In the genomic region with DNA sequence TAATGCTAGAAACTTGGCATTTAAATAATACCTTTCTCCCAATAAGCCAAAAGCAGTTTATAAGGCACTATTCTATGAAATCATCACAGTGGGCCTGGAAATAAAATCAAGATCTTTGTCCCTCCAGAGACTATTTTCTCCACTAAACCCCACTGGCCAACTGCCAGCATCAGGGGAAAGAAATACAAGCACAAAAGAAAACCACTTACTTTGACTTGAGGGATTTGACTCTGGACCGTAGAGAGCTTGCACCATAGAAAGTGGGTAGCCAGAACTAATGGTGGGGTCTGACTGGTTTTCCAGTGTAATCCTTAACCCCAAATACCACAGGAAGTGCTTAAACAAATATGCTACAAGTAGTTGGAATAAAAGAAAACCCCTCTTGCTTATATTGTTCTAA, we compare ENCODE assay signal across 17 cellular contexts.
DNase-seq lines count a peak whose midpoint lies in the region; ATAC-seq and TF ChIP-seq lines count a peak whose summit lies in the region.
"Had no signal": no experiment of that assay in that cellular context is flagged by ENCODE, and none has a peak within 500 bp of the region (broad histone marks: within the 10 kb centered on the region; RNA-seq: fewer than 3 reads in every experiment).

No MANE protein-coding gene starts in this region.

- no peak for TF ChIP-seq EP300 in neural cell (conservative IDR thresholded peaks at IDR 0.05; ENCODE audit: poor library complexity, severe bottlenecking)

- TF ChIP-seq POLR2A in heart left ventricle (IDR thresholded peaks at IDR 0.05) = no peak
- TF ChIP-seq POLR2A in lower leg skin (IDR thresholded peaks at IDR 0.05) = no peak

- no peaks in the 10 kb centered on the region for H3K4me1 ChIP-seq in right cardiac atrium (ENCODE audit: control insufficient read depth, insufficient read depth, low read length)
- H3K4me1 ChIP-seq in heart left ventricle = peaks cover 0 to 20% (median 0%) of the 10 kb centered on the region in 12 donors
- H3K4me1 ChIP-seq: SJSA1 had no signal

- H3K9me2 ChIP-seq in neural cell (ENCODE audit: insufficient read depth, low read length) = no peaks in the 10 kb centered on the region

- ATAC-seq in right cardiac atrium (no peak), heart left ventricle (no peak)

- H3K36me3 ChIP-seq in heart left ventricle (no peaks in the 10 kb centered on the region), neural cell (ENCODE audit: insufficient read depth, low read length) (no peaks in the 10 kb centered on the region)
- H3K36me3 ChIP-seq: SJSA1 had no signal

- H3K27ac ChIP-seq in right cardiac atrium (ENCODE audit: low read length) (no peak overlapping the region), heart left ventricle (no peak overlapping the region), neural cell (ENCODE audit: low read length) (peak overlapping the region; percentile 42)
- H3K27ac ChIP-seq: SJSA1 had no signal

- no peaks in the 10 kb centered on the region for H3F3A ChIP-seq in neural cell (ENCODE audit: insufficient read depth, low read length, poor library complexity, severe bottlenecking)

- TF ChIP-seq RAD21 in neural cell (conservative IDR thresholded peaks at IDR 0.05) = no peak

- TF ChIP-seq CTCF in heart left ventricle (IDR thresholded peaks at IDR 0.05) (no peak), neural cell (IDR thresholded peaks at IDR 0.05; ENCODE audit: poor library complexity, severe bottlenecking) (no peak), lower leg skin (IDR thresholded peaks at IDR 0.05) (no peak)

- intact Hi-C loops in right cardiac atrium (cut with DNase I) (no loop called here), heart left ventricle (cut with DNase I) (no loop called here), lower leg skin (cut with DNase I; ENCODE audit: low total_unique reads) (no loop called here)

- H3K27me3 ChIP-seq in right cardiac atrium (ENCODE audit: control insufficient read depth, insufficient read depth) (no peaks in the 10 kb centered on the region), heart left ventricle (no peaks in the 10 kb centered on the region), neural cell (ENCODE audit: insufficient read depth, low read depth, low read length) (no peaks in the 10 kb centered on the region)
- H3K27me3 ChIP-seq: SJSA1 had no signal

- no peak overlapping the region for H3K9ac ChIP-seq in neural cell (ENCODE audit: low read length)

- H3K4me2 ChIP-seq in neural cell (ENCODE audit: low read length) = no peak overlapping the region

- 41% methylated on average over 1 of the region's 1 CpG for WGBS in right cardiac atrium
- 52 to 63% (median 57%) methylated on average over 1 of the region's 1 CpG for WGBS in heart left ventricle, 4 donors
- 60 to 67% methylated on average over 1 of the region's 1 CpG for WGBS in lower leg skin, 2 donors

- no peak overlapping the region for H3K4me3 ChIP-seq in right cardiac atrium (ENCODE audit: low read length)
- no peak overlapping the region for H3K4me3 ChIP-seq in heart left ventricle
- no peak overlapping the region for H3K4me3 ChIP-seq in neural cell (ENCODE audit: low read length)
- H3K4me3 ChIP-seq in lower leg skin (ENCODE audit: low read depth, poor library complexity, severe bottlenecking) = no peak overlapping the region
- H3K4me3 ChIP-seq: SJSA1 had no signal

- H3K79me2 ChIP-seq in neural cell (replicated peaks; ENCODE audit: insufficient read depth, low read length) = peaks cover 32% of the 10 kb centered on the region

- H4K20me1 ChIP-seq in neural cell (ENCODE audit: insufficient read depth) = no peaks in the 10 kb centered on the region

- DNase-seq in right cardiac atrium = peak in 2 of 3 donors; percentile 13 to 67
- no peak for DNase-seq in heart left ventricle
- peak; percentile 75 for DNase-seq in astrocyte of the hippocampus (ENCODE audit: low read depth, low spot score)
- no peak for DNase-seq in lower leg skin (ENCODE audit: low spot score in 2 of 2)
- DNase-seq in Ammon's horn (ENCODE audit: low spot score) = no peak
- no peak for DNase-seq in NCI-H2171 treated with DMSO at 0.1 percent for 48 hours (lab: John Stamatoyannopoulos, UW)
- DNase-seq: AML-193; CD4-positive, alpha-beta T cell; GF-D8; H9; Karpas-422; NCI-H1436; NCI-H2081; NCI-H446; NCI-H82 had no signal

- H3K9me3 ChIP-seq in right cardiac atrium (ENCODE audit: control insufficient read depth, low read length) = no peaks in the 10 kb centered on the region
- H3K9me3 ChIP-seq in heart left ventricle = no peaks in the 10 kb centered on the region
- H3K9me3 ChIP-seq in neural cell (ENCODE audit: low read length) = no peaks in the 10 kb centered on the region
- H3K9me3 ChIP-seq: SJSA1 had no signal

- H2AFZ ChIP-seq in neural cell (ENCODE audit: low read depth, low read length) = no peak overlapping the region

TF ChIP-seq in neural cell, 6 proteins besides CTCF, POLR2A, EP300 and RAD21:
- no peak for TF ChIP-seq SMC3 (conservative IDR thresholded peaks at IDR 0.05; ENCODE audit: poor library complexity)
- no peak for TF ChIP-seq MXI1 (conservative IDR thresholded peaks at IDR 0.05; ENCODE audit: poor library complexity, severe bottlenecking)
- TF ChIP-seq, protein P1, sequence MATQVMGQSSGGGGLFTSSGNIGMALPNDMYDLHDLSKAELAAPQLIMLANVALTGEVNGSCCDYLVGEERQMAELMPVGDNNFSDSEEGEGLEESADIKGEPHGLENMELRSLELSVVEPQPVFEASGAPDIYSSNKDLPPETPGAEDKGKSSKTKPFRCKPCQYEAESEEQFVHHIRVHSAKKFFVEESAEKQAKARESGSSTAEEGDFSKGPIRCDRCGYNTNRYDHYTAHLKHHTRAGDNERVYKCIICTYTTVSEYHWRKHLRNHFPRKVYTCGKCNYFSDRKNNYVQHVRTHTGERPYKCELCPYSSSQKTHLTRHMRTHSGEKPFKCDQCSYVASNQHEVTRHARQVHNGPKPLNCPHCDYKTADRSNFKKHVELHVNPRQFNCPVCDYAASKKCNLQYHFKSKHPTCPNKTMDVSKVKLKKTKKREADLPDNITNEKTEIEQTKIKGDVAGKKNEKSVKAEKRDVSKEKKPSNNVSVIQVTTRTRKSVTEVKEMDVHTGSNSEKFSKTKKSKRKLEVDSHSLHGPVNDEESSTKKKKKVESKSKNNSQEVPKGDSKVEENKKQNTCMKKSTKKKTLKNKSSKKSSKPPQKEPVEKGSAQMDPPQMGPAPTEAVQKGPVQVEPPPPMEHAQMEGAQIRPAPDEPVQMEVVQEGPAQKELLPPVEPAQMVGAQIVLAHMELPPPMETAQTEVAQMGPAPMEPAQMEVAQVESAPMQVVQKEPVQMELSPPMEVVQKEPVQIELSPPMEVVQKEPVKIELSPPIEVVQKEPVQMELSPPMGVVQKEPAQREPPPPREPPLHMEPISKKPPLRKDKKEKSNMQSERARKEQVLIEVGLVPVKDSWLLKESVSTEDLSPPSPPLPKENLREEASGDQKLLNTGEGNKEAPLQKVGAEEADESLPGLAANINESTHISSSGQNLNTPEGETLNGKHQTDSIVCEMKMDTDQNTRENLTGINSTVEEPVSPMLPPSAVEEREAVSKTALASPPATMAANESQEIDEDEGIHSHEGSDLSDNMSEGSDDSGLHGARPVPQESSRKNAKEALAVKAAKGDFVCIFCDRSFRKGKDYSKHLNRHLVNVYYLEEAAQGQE (IDR thresholded peaks at IDR 0.05; ENCODE audit: borderline replicate concordance) = no peak
- TF ChIP-seq EZH2 (IDR thresholded peaks at IDR 0.05; ENCODE audit: borderline replicate concordance, insufficient read depth, low read length, poor library complexity, severe bottlenecking) = no peak
- TF ChIP-seq POLR2AphosphoS5 (IDR thresholded peaks at IDR 0.05) = no peak
- TF ChIP-seq TAF1 (IDR thresholded peaks at IDR 0.05; ENCODE audit: low read depth) = no peak

Comparison
In these comparisons a context has a peak if more than half of its experiments do, and no peak if none do; other contexts are left out.
1. DNase-seq: peak in right cardiac atrium (2 of 3) and astrocyte of the hippocampus (single experiment); none in heart left ventricle (0 of 5), lower leg skin (0 of 2), Ammon's horn (single experiment) and NCI-H2171 treated with DMSO at 0.1 percent for 48 hours (single experiment).